Comparison of ENCODE assay signal across 8 cellular contexts in genomic region chr11:124867700-124868099, GRCh38. TPM values are rescaled to one million over a fixed set of nuclear protein-coding genes. Genes with fewer than 3 reads are reported as not detected.
DNase-seq lines count a peak whose midpoint lies in the region; ATAC-seq, FAIRE-seq and TF ChIP-seq lines count a peak whose summit lies in the region.

No MANE protein-coding gene starts in this region.

- H3K4me3 ChIP-seq in A549: no peak overlapping the region

- no peaks in the 10 kb centered on the region for H3K9me3 Mint-ChIP-seq in WTC11

- POLR2A ChIA-PET in A549 (lab: Yijun Ruan, JAX) (interaction anchor here (1.5 kb wide), 1 partner anchor 9 kb away, joined by 5 read pairs; no protein-coding TSS in a partner anchor), WTC11 (lab: Charles Lee) (no interaction called here)

- no peak for TF ChIP-seq POLR2A in A549 (IDR thresholded peaks at IDR 0.05; ENCODE audit: low read length)

- TF ChIP-seq EP300 in A549 (IDR thresholded peaks at IDR 0.05): no peak

- peaks cover 100% of the 10 kb centered on the region for H3K27me3 Mint-ChIP-seq in WTC11 (ENCODE audit: low read depth)

- peak overlapping the region; percentile 17; the same call in 1 of the 3 replicates for H3K4me2 ChIP-seq in A549

- 2% methylated on average over 8 of the region's 8 CpGs for WGBS in A549 (ENCODE audit: missing lambda C conversion rate)

- CTCF ChIA-PET in A549 (lab: Yijun Ruan, JAX): interaction anchor here (0.9 to 4.6 kb wide), 11 partner anchors 8 to 227 kb away, joined by 3 to 38 read pairs (median 9); partner anchors contain the start of gene ESAM
- CTCF ChIA-PET in WTC11 (lab: Charles Lee): interaction anchor here (0.7 to 3.3 kb wide), 14 partner anchors 9 to 274 kb away, joined by 3 to 66 read pairs (median 11); no protein-coding TSS in a partner anchor

- H3K4me3 Mint-ChIP-seq in WTC11: no peak overlapping the region

- H3K4me1 ChIP-seq in A549: peaks cover 14% of the 10 kb centered on the region; the same call in 2 of the 3 replicates

- peak; percentile 55 for TF ChIP-seq CTCF in A549 (IDR thresholded peaks at IDR 0.05)
- peak; percentile 37; the same call in 1 of the 2 replicates for TF ChIP-seq CTCF in WTC11 (IDR thresholded peaks at IDR 0.05)

- peaks cover 37% of the 10 kb centered on the region for H3K4me1 Mint-ChIP-seq in WTC11

- H3K36me3 Mint-ChIP-seq in WTC11: no peaks in the 10 kb centered on the region

- ATAC-seq in A549 (peak; percentile 51 to 79; a peak in 4 of 6 replicates), WTC11 (peak; percentile 40), GM19452 (IDR thresholded peaks at IDR 0.05; ENCODE audit: unreplicated experiment) (no peak)

- 0 out of 3 replicates have a peak, but pooled peaks cover 3% of the 10 kb centered on the region for H3K9me3 ChIP-seq in A549

- DNase-seq in A549 (ENCODE audit: low read depth in 1 of 2, low spot score in 1 of 2) (peak; percentile 40 to 61), EL (peak; percentile 43), HTR-8/SVneo (ENCODE audit: insufficient read length, low spot score) (peak; percentile 42), WTC11 (ENCODE audit: low spot score) (peak; percentile 58), iPS-NIHi7 (ENCODE audit: extremely low spot score) (peak; percentile 73), NCI-H2171 treated with DMSO at 0.1 percent for 48 hours (lab: John Stamatoyannopoulos, UW) (no peak), NK-92 (lab: John Stamatoyannopoulos, UW; ENCODE audit: unreplicated experiment) (no peak)

- H3K27ac ChIP-seq in A549: no peak overlapping the region

- H3K27ac Mint-ChIP-seq in WTC11: no peak overlapping the region

- no peak for FAIRE-seq in A549 (lab: Jason Lieb, UNC)
- no peak for FAIRE-seq in HTR-8/SVneo (lab: Jason Lieb, UNC)

- TF ChIP-seq RAD21 in A549 (conservative IDR thresholded peaks at IDR 0.05 in 1 of 2, IDR thresholded peaks at IDR 0.05 in 1 of 2): peak; percentile 55 to 63

TF ChIP-seq in A549, 52 proteins besides CTCF, POLR2A, EP300 and RAD21:
- TF ChIP-seq E2F6 (IDR thresholded peaks at IDR 0.05; ENCODE audit: borderline replicate concordance, low read depth): no peak

TF ChIP-seq in WTC11, 78 proteins besides CTCF, POLR2A, EP300 and RAD21:
- TF ChIP-seq GTF2I (CRISPR knock-in tag; conservative IDR thresholded peaks at IDR 0.05) (no peak), ZNF671 (CRISPR knock-in tag; IDR thresholded peaks at IDR 0.05) (no peak), ESRRA (CRISPR knock-in tag; IDR thresholded peaks at IDR 0.05; ENCODE audit: borderline replicate concordance) (no peak), FOXP1 (CRISPR knock-in tag; IDR thresholded peaks at IDR 0.05; ENCODE audit: borderline replicate concordance) (no peak), CBFB (CRISPR knock-in tag; IDR thresholded peaks at IDR 0.05; ENCODE audit: low read depth) (no peak), ZNF138 (CRISPR knock-in tag; conservative IDR thresholded peaks at IDR 0.05) (no peak), MXD4 (CRISPR knock-in tag; IDR thresholded peaks at IDR 0.05; ENCODE audit: borderline replicate concordance) (no peak), RORB (CRISPR knock-in tag; IDR thresholded peaks at IDR 0.05) (no peak), CREB1 (CRISPR knock-in tag; IDR thresholded peaks at IDR 0.05) (no peak), JUN (CRISPR knock-in tag; IDR thresholded peaks at IDR 0.05) (no peak)
- TF ChIP-seq, protein P1, sequence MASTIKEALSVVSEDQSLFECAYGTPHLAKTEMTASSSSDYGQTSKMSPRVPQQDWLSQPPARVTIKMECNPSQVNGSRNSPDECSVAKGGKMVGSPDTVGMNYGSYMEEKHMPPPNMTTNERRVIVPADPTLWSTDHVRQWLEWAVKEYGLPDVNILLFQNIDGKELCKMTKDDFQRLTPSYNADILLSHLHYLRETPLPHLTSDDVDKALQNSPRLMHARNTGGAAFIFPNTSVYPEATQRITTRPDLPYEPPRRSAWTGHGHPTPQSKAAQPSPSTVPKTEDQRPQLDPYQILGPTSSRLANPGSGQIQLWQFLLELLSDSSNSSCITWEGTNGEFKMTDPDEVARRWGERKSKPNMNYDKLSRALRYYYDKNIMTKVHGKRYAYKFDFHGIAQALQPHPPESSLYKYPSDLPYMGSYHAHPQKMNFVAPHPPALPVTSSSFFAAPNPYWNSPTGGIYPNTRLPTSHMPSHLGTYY (CRISPR knock-in tag; IDR thresholded peaks at IDR 0.05): no peak
- TF ChIP-seq, protein P2, sequence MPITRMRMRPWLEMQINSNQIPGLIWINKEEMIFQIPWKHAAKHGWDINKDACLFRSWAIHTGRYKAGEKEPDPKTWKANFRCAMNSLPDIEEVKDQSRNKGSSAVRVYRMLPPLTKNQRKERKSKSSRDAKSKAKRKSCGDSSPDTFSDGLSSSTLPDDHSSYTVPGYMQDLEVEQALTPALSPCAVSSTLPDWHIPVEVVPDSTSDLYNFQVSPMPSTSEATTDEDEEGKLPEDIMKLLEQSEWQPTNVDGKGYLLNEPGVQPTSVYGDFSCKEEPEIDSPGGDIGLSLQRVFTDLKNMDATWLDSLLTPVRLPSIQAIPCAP (CRISPR knock-in tag; IDR thresholded peaks at IDR 0.05): no peak
- TF ChIP-seq, protein P3, sequence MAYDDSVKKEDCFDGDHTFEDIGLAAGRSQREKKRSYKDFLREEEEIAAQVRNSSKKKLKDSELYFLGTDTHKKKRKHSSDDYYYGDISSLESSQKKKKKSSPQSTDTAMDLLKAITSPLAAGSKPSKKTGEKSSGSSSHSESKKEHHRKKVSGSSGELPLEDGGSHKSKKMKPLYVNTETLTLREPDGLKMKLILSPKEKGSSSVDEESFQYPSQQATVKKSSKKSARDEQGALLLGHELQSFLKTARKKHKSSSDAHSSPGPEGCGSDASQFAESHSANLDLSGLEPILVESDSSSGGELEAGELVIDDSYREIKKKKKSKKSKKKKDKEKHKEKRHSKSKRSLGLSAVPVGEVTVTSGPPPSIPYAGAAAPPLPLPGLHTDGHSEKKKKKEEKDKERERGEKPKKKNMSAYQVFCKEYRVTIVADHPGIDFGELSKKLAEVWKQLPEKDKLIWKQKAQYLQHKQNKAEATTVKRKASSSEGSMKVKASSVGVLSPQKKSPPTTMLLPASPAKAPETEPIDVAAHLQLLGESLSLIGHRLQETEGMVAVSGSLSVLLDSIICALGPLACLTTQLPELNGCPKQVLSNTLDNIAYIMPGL (CRISPR knock-in tag; IDR thresholded peaks at IDR 0.05): no peak
- TF ChIP-seq, protein P4, sequence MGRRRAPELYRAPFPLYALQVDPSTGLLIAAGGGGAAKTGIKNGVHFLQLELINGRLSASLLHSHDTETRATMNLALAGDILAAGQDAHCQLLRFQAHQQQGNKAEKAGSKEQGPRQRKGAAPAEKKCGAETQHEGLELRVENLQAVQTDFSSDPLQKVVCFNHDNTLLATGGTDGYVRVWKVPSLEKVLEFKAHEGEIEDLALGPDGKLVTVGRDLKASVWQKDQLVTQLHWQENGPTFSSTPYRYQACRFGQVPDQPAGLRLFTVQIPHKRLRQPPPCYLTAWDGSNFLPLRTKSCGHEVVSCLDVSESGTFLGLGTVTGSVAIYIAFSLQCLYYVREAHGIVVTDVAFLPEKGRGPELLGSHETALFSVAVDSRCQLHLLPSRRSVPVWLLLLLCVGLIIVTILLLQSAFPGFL (CRISPR knock-in tag; IDR thresholded peaks at IDR 0.05; ENCODE audit: borderline replicate concordance): no peak
TF ChIP-seq in WTC11: peak in this region for 0.

RNA-seq across cellular contexts. Expression of gene ROBO3, which starts 2.5 kb away (rescaled TPM):
- polyA plus RNA-seq in A549 (2011; rRNA removed): 2.1 and 3.0 TPM in 2 replicates
- 3.1 and 4.1 TPM in 2 replicates for polyA plus RNA-seq in A549 (2012; cell fraction: cytosol; rRNA removed)
- 15.0 and 15.2 TPM in 2 replicates for polyA plus RNA-seq in A549 (2012; cell fraction: nucleus; rRNA removed)
- 2.6 to 2.8 TPM (median 2.8 TPM) in 3 replicates for polyA plus RNA-seq in A549 (2017; fragmentation: RNase III; extraction: RNeasy Plus Mini Kit Qiagen cat#74134 plus additional on column Dnase treatment)
- polyA minus RNA-seq in A549 (2011; rRNA and poly(A)+ RNA removed): 1.2 and 3.2 TPM in 2 replicates
- total RNA-seq in WTC11 (2021): 21.3 to 27.5 TPM (median 25.3 TPM) in 3 replicates

RNA-seq across cellular contexts. Expression of gene ROBO4, which starts 30.0 kb away (rescaled TPM):
- polyA plus RNA-seq in A549 (2011; rRNA removed): not detected in 2 replicates
- not detected in 2 replicates for polyA plus RNA-seq in A549 (2012; cell fraction: cytosol; rRNA removed)
- 0.01 TPM in 1 of 2 replicates, not detected in the other for polyA plus RNA-seq in A549 (2012; cell fraction: nucleus; rRNA removed)
- not detected in 3 replicates for polyA plus RNA-seq in A549 (2017; fragmentation: RNase III; extraction: RNeasy Plus Mini Kit Qiagen cat#74134 plus additional on column Dnase treatment)
- not detected in 2 replicates for polyA minus RNA-seq in A549 (2011; rRNA and poly(A)+ RNA removed)
- 0.07 to 0.13 TPM (median 0.09 TPM) in 3 replicates for total RNA-seq in WTC11 (2021)

RNA-seq across cellular contexts. Expression of gene HEPN1, which starts 51.4 kb away (rescaled TPM):
- polyA plus RNA-seq in A549 (2011; rRNA removed) (not detected in 2 replicates), A549 (2017; fragmentation: RNase III; extraction: RNeasy Plus Mini Kit Qiagen cat#74134 plus additional on column Dnase treatment) (not detected in 3 replicates)
- not detected in 2 replicates for polyA plus RNA-seq in A549 (2012; cell fraction: cytosol; rRNA removed)
- polyA plus RNA-seq in A549 (2012; cell fraction: nucleus; rRNA removed): not detected in 2 replicates
- polyA minus RNA-seq in A549 (2011; rRNA and poly(A)+ RNA removed): not detected in 2 replicates
- not detected in 3 replicates for total RNA-seq in WTC11 (2021)

Comparison
In these comparisons a context has a peak if more than half of its experiments do, and no peak if none do; other contexts are left out.
1. DNase-seq: peak in A549 (2 of 2), EL (single experiment), HTR-8/SVneo (single experiment), WTC11 (single experiment) and iPS-NIHi7 (single experiment); none in NCI-H2171 treated with DMSO at 0.1 percent for 48 hours (single experiment) and NK-92 (single experiment).
2. Of the 8 proteins assayed by ChIP-seq in both WTC11 and A549: peak only in WTC11: none; only in A549: none; in both: CTCF; in neither: 7.